Comparison of ENCODE assay signal across 27 cellular contexts in genomic region chr3:89419647-89420141, GRCh38.
DNase-seq lines count a peak whose midpoint lies in the region; ATAC-seq and TF ChIP-seq lines count a peak whose summit lies in the region.
"Had no signal": no experiment of that assay in that cellular context is flagged by ENCODE, and none has a peak within 500 bp of the region (broad histone marks: within the 10 kb centered on the region; RNA-seq: fewer than 3 reads in every experiment).

No MANE protein-coding gene starts in this region.

- ATAC-seq in sciatic nerve: peak; percentile 26
- ATAC-seq in HG02970 (IDR thresholded peaks at IDR 0.05; ENCODE audit: low FRiP score, unreplicated experiment): no peak
- ATAC-seq: CD8-positive, alpha-beta T cell; foreskin keratinocyte; HepG2; stimulated activated naive B cell treated with anti-CD40 and anti-IgM and Interleukin-4, amounts not matched to agents 10 μg/mL and 1 μg/mL and 100 μg/mL, for 72 hours; WTC11 had no signal

- H3K4me3 ChIP-seq in left ventricle myocardium inferior: no peak overlapping the region
- H3K4me3 ChIP-seq in thyroid gland (replicated peaks in 1 of 3): no peak overlapping the region
- H3K4me3 ChIP-seq: lung, smooth muscle cell, thoracic aorta had no signal

- no peaks in the 10 kb centered on the region for H3K9me3 ChIP-seq in left ventricle myocardium inferior (replicated peaks)
- no peaks in the 10 kb centered on the region for H3K9me3 ChIP-seq in thyroid gland
- H3K9me3 ChIP-seq: thoracic aorta had no signal

- H3K27me3 ChIP-seq in left ventricle myocardium inferior (ENCODE audit: low read depth): no peaks in the 10 kb centered on the region
- no peaks in the 10 kb centered on the region for H3K27me3 ChIP-seq in thyroid gland
- H3K27me3 ChIP-seq: foreskin keratinocyte had no signal

- H3K27ac ChIP-seq in left ventricle myocardium inferior (replicated peaks) (peak overlapping the region; percentile 28), thyroid gland (no peak overlapping the region)
- H3K27ac ChIP-seq: foreskin keratinocyte, HL-60 had no signal

- no peak for TF ChIP-seq POLR2A in thyroid gland (IDR thresholded peaks at IDR 0.05)

- TF ChIP-seq CTCF in left ventricle myocardium inferior (IDR thresholded peaks at IDR 0.05; ENCODE audit: borderline replicate concordance) (no peak), thyroid gland (IDR thresholded peaks at IDR 0.05) (no peak)

- H3K36me3 ChIP-seq in left ventricle myocardium inferior: no peaks in the 10 kb centered on the region
- no peaks in the 10 kb centered on the region for H3K36me3 ChIP-seq in thyroid gland
- H3K36me3 ChIP-seq: thoracic aorta had no signal

- peak; percentile 17 for DNase-seq in LHCN-M2 (ENCODE audit: low read depth)
- peak; percentile 44 for DNase-seq in astrocyte of the hippocampus (ENCODE audit: low read depth, low spot score)
- no peak for DNase-seq in left ventricle myocardium inferior
- no peak for DNase-seq in sciatic nerve (ENCODE audit: low spot score)
- no peak for DNase-seq in thyroid gland
- DNase-seq in SIG-M5 treated with dmso at 0.1 percent for 504 hours (lab: John Stamatoyannopoulos, UW; ENCODE audit: unreplicated experiment): no peak
- DNase-seq: activated CD4-positive, alpha-beta T cell treated with anti-CD3 and anti-CD28 coated beads, Interleukin-2, amount 50 U/mL, for 1 hour; CD8-positive, alpha-beta T cell; effector CD4-positive, alpha-beta T cell; foreskin keratinocyte; Kasumi-1; NCI-H1048; NCI-H1930; NCI-H226; NCI-H82; SHP77; stimulated activated CD4-positive, alpha-beta T cell treated with anti-CD3 and anti-CD28 coated beads, Interleukin-4, amount 100 ng/mL, for 24 hours; stimulated activated naive B cell treated with anti-CD40 and anti-IgM and Interleukin-4, amounts not matched to agents 10 μg/mL and 1 μg/mL and 100 μg/mL, for 72 hours; SW 1271; T1000 had no signal

- H3K4me1 ChIP-seq in left ventricle myocardium inferior (peaks cover 9% of the 10 kb centered on the region), thyroid gland (no peaks in the 10 kb centered on the region)
- H3K4me1 ChIP-seq: foreskin keratinocyte had no signal

- intact Hi-C loops in left ventricle myocardium inferior (cut with micrococcal nuclease): no loop called here
- intact Hi-C loops in sciatic nerve (cut with DNase I): no loop called here
- intact Hi-C loops in thyroid gland (cut with DNase I): no loop called here

- WGBS in thyroid gland, 2 donors: 59 to 66% methylated on average over 3 of the region's 3 CpGs

Comparison
In these comparisons a context has a peak if more than half of its experiments do, and no peak if none do; other contexts are left out.
1. DNase-seq: peak in LHCN-M2 (single experiment) and astrocyte of the hippocampus (single experiment); none in left ventricle myocardium inferior (single experiment), sciatic nerve (single experiment), thyroid gland (0 of 2) and SIG-M5 treated with dmso at 0.1 percent for 504 hours (single experiment).